ENCODE assay signal across 14 cellular contexts in the genomic region with DNA sequence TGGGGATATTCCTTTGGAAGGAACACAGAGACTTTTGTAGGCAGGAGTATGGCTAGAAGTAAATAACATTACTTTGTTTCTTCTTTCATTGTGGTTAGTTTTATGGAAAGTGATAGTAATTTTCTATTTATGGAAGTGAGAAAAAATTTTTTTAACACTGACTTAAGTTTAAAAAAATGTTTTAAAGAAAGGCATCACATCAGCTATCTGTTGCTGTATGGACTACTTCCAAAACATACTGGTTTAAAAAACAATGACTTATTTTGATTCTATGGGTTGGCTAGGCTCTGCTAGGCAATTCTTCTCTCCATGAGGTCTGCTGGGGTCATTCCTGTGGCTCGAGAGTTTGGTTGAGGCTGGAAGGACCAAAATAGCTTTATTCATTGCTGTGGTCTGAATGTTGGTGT. TPM values are rescaled to one million over a fixed set of nuclear protein-coding genes. Genes with fewer than 3 reads are reported as not detected.
DNase-seq lines count a peak whose midpoint lies in the region; ATAC-seq and TF ChIP-seq lines count a peak whose summit lies in the region.
"Had no signal": no experiment of that assay in that cellular context is flagged by ENCODE, and none has a peak within 500 bp of the region (broad histone marks: within the 10 kb centered on the region; RNA-seq: fewer than 3 reads in every experiment).

No MANE protein-coding gene starts in this region.

- no peak for TF ChIP-seq EP300 in gastroesophageal sphincter (IDR thresholded peaks at IDR 0.05)

- H3K4me2 ChIP-seq in DND-41 (ENCODE audit: insufficient read depth, low read length): no peak overlapping the region

- H3K27ac Mint-ChIP-seq in osteocyte (ENCODE audit: unreplicated experiment): peak overlapping the region; percentile 80
- no peak overlapping the region for H3K27ac Mint-ChIP-seq in stimulated activated naive CD8-positive, alpha-beta T cell treated with anti-CD3 and anti-CD28 coated beads, Interleukin-15, amount 100 ng/mL, for 72 hours

- DNase-seq in DND-41 (no peak), cardiac fibroblast (ENCODE audit: low read depth in 2 of 2) (peak; percentile 73 to 91), osteocyte (ENCODE audit: extremely low spot score, unreplicated experiment) (no peak), cerebellum (ENCODE audit: low spot score) (no peak), HT-29 (ENCODE audit: low spot score) (no peak)
- no peak for DNase-seq in stimulated activated naive CD8-positive, alpha-beta T cell treated with anti-CD3 and anti-CD28 coated beads, Interleukin-15, amount 100 ng/mL, for 72 hours
- DNase-seq: CD4-positive, alpha-beta memory T cell; Kasumi-1; NCI-H2171 treated with DMSO at 0.1 percent for 48 hours; stimulated activated CD4-positive, alpha-beta T cell treated with anti-CD3 and anti-CD28 coated beads, Interleukin-2, amount 100 ng/mL, for 48 hours had no signal

- no peaks in the 10 kb centered on the region for H3K9me3 ChIP-seq in DND-41 (ENCODE audit: insufficient read depth, low read length, severe bottlenecking)
- H3K9me3 ChIP-seq in gastroesophageal sphincter: no peaks in the 10 kb centered on the region

- WGBS in gastroesophageal sphincter (ENCODE audit: low coverage in 1 of 2), 2 donors: 11 to 25% methylated on average over 1 of the region's 1 CpG

- no peaks in the 10 kb centered on the region for H3K27me3 ChIP-seq in DND-41 (ENCODE audit: insufficient read depth, low read length, poor library complexity)
- no peaks in the 10 kb centered on the region for H3K27me3 ChIP-seq in gastroesophageal sphincter
- H3K27me3 ChIP-seq: cardiac muscle cell had no signal

- no peaks in the 10 kb centered on the region for H3K79me2 ChIP-seq in DND-41 (ENCODE audit: insufficient read depth, low read length)

- no peak overlapping the region for H2AFZ ChIP-seq in DND-41 (ENCODE audit: low read depth, low read length)

- H3K4me1 ChIP-seq in DND-41 (ENCODE audit: insufficient read depth, low read length) (peaks cover 63% of the 10 kb centered on the region), gastroesophageal sphincter (peaks cover 7 to 38% (median 13%) of the 10 kb centered on the region in 3 donors)

- no peak overlapping the region; a peak in 1 of 4 replicates for H3K4me3 ChIP-seq in DND-41 (ENCODE audit: low read depth in 1 of 2, low read length in 2 of 2)
- no peak overlapping the region for H3K4me3 ChIP-seq in cardiac fibroblast (replicated peaks in 1 of 2; ENCODE audit: low read depth in 2 of 2, low read length in 2 of 2)
- H3K4me3 ChIP-seq in gastroesophageal sphincter: no peak overlapping the region
- H3K4me3 ChIP-seq: cardiac muscle cell had no signal

- H3K9ac ChIP-seq in DND-41 (ENCODE audit: low read depth, low read length): no peak overlapping the region

- H3K36me3 Mint-ChIP-seq in osteocyte (ENCODE audit: unreplicated experiment): peaks cover 11% of the 10 kb centered on the region
- H3K36me3 Mint-ChIP-seq: CD4-positive, alpha-beta memory T cell had no signal

- no peak for ATAC-seq in DND-41 (ENCODE audit: insufficient read depth, low read depth)
- ATAC-seq in HG03280 (IDR thresholded peaks at IDR 0.05; ENCODE audit: unreplicated experiment): peak; percentile 48
- no peak for ATAC-seq in stimulated activated naive CD8-positive, alpha-beta T cell treated with anti-CD3 and anti-CD28 coated beads, Interleukin-15, amount 100 ng/mL, for 72 hours
- ATAC-seq in gastroesophageal sphincter: no peak
- ATAC-seq: left lobe of liver had no signal

- TF ChIP-seq POLR2A in gastroesophageal sphincter (IDR thresholded peaks at IDR 0.05): no peak

- peaks cover 8% of the 10 kb centered on the region for H3K9me3 Mint-ChIP-seq in osteocyte (ENCODE audit: unreplicated experiment)
- peaks cover 12 to 14% of the 10 kb centered on the region in 2 donors for H3K9me3 Mint-ChIP-seq in stimulated activated naive CD8-positive, alpha-beta T cell treated with anti-CD3 and anti-CD28 coated beads, Interleukin-15, amount 100 ng/mL, for 72 hours

- H3K27ac ChIP-seq in DND-41 (ENCODE audit: low read length) (peak overlapping the region; percentile 81), gastroesophageal sphincter (no peak overlapping the region)
- H3K27ac ChIP-seq: cardiac muscle cell had no signal

- H3K4me1 Mint-ChIP-seq in osteocyte (ENCODE audit: unreplicated experiment): peaks cover 67% of the 10 kb centered on the region
- peaks cover 85% of the 10 kb centered on the region for H3K4me1 Mint-ChIP-seq in stimulated activated naive CD8-positive, alpha-beta T cell treated with anti-CD3 and anti-CD28 coated beads, Interleukin-15, amount 100 ng/mL, for 72 hours

- H3K27me3 Mint-ChIP-seq in osteocyte (ENCODE audit: unreplicated experiment): no peaks in the 10 kb centered on the region
- H3K27me3 Mint-ChIP-seq in stimulated activated naive CD8-positive, alpha-beta T cell treated with anti-CD3 and anti-CD28 coated beads, Interleukin-15, amount 100 ng/mL, for 72 hours: no peaks in the 10 kb centered on the region
- H3K27me3 Mint-ChIP-seq: CD4-positive, alpha-beta memory T cell had no signal

- H3K4me3 Mint-ChIP-seq in osteocyte (ENCODE audit: unreplicated experiment): no peak overlapping the region
- H3K4me3 Mint-ChIP-seq in stimulated activated naive CD8-positive, alpha-beta T cell treated with anti-CD3 and anti-CD28 coated beads, Interleukin-15, amount 100 ng/mL, for 72 hours: no peak overlapping the region
- H3K4me3 Mint-ChIP-seq: CD4-positive, alpha-beta memory T cell had no signal

- no peak for TF ChIP-seq CTCF in DND-41 (IDR thresholded peaks at IDR 0.05; ENCODE audit: borderline replicate concordance, extremely low read depth, low read length, poor library complexity, severe bottlenecking)
- no peak for TF ChIP-seq CTCF in cardiac fibroblast (IDR thresholded peaks at IDR 0.05; ENCODE audit: low read depth, low read length)
- TF ChIP-seq CTCF in osteocyte (IDR thresholded peaks at IDR 0.05): no peak
- TF ChIP-seq CTCF in gastroesophageal sphincter (IDR thresholded peaks at IDR 0.05): no peak

- H4K20me1 ChIP-seq in DND-41 (ENCODE audit: insufficient read depth, low read length): no peaks in the 10 kb centered on the region

- H3K36me3 ChIP-seq in DND-41 (ENCODE audit: insufficient read depth, low read length) (no peaks in the 10 kb centered on the region), gastroesophageal sphincter (no peaks in the 10 kb centered on the region)
- H3K36me3 ChIP-seq: cardiac muscle cell had no signal

RNA-seq across cellular contexts. Expression of gene SLC38A2, which starts 31.7 kb away (rescaled TPM):
- total RNA-seq in osteocyte (754 and 795 TPM in 2 replicates), gastroesophageal sphincter (100 to 1,000 TPM; 175 to 271 (median 263) TPM), cerebellum (201 TPM)
- total RNA-seq in HT-29 (2014; rRNA removed; shearing (Covaris generic)): 67.9 and 74.4 TPM in 2 replicates

Comparison
In these comparisons a context has a peak if more than half of its experiments do, and no peak if none do; other contexts are left out.
1. DNase-seq: peak in cardiac fibroblast (2 of 2); none in DND-41 (single experiment), osteocyte (single experiment), stimulated activated naive CD8-positive, alpha-beta T cell treated with anti-CD3 and anti-CD28 coated beads, Interleukin-15, amount 100 ng/mL, for 72 hours (0 of 2), cerebellum (single experiment) and HT-29 (single experiment).